In the genomic region with DNA sequence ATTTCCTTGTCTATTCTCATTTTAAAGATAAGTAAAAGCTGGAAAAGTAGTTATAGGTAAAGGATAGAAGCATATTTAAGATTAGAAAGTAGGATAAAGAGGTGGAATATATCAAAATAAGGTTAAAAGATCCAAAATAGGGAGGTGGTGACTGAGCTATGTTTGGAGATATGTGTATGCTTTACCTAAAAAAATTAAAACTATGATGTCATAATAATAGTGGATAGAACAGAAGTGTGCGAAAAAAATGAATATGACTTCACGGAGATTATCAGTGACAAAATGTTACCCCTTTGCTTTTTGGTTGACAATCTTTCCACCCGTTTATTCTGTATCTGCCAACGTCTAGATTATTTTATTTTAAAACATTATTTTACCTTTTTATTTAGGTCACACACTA, we compare ENCODE assay signal across 10 cellular contexts. TPM values are rescaled to one million over a fixed set of nuclear protein-coding genes. Genes with fewer than 3 reads are reported as not detected.
"Had no signal": no experiment of that assay in that cellular context is flagged by ENCODE, and none has a peak within 500 bp of the region (broad histone marks: within the 10 kb centered on the region; RNA-seq: fewer than 3 reads in every experiment).

No MANE protein-coding gene starts in this region.

- H3K27ac ChIP-seq: HL-60 had no signal

- FAIRE-seq: H1, K562 had no signal

- H2AFZ ChIP-seq: GM23338 had no signal

- H3K4me2 ChIP-seq: GM23338 had no signal

- H3K4me3 ChIP-seq: GM23338, K562 had no signal

- DNase-seq: H9, HCEC 1CT, HFFc6, IMR-90, KG1 had no signal

- ATAC-seq: GM23338, K562 had no signal

RNA-seq across cellular contexts. Expression of a gene that starts 33.4 kb away (rescaled TPM):
- total RNA-seq: GM23338, H1, H9, HFFc6, HT1080, IMR-90, K562 had no signal
- polyA plus RNA-seq: GM23338, H1, IMR-90, K562 had no signal
